Comparison of ENCODE assay signal across 14 cellular contexts in the genomic region with DNA sequence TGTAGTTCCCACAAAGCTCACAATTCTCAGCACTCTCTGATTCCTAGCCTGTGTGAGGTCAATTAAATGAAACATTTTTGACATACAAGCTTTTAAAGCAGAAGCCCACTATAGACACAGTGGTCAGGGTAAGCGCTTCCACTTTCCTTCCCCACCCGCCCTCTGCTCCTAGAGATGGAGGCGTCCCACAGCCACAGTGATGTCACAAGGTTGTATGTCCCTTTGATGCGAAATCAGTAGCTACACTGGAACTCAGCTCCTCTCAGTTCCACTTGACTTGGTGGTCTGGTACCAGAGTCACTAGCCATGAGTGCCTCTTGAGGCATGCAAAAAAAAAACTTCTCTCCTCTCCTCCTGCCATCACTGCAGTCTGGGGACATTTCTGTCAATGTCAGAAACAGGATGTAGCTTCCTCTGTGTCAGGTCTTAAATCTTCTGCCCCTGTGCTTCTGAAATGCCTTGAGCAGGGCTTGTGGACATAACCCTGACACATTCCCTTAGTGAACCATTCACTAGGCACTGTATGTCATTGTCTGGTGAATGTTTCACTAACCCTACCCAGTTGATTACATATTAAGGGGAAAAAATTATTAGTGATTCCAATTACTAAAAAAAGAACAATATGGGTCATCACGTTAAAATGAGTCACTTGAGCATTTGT. TPM values are rescaled to one million over a fixed set of nuclear protein-coding genes. Genes with fewer than 3 reads are reported as not detected.
DNase-seq lines count a peak whose midpoint lies in the region; ATAC-seq and TF ChIP-seq lines count a peak whose summit lies in the region.
"Had no signal": no experiment of that assay in that cellular context is flagged by ENCODE, and none has a peak within 500 bp of the region (broad histone marks: within the 10 kb centered on the region; RNA-seq: fewer than 3 reads in every experiment).

No MANE protein-coding gene starts in this region.

- ATAC-seq in GM21390 (IDR thresholded peaks at IDR 0.05; ENCODE audit: unreplicated experiment) = peak; percentile 68
- peak; percentile 87 for ATAC-seq in HG03139 (IDR thresholded peaks at IDR 0.05; ENCODE audit: unreplicated experiment)

- DNase-seq in DMS53 treated with DMSO at 0.1 percent for 48 hours (lab: John Stamatoyannopoulos, UW; ENCODE audit: unreplicated experiment) = peak; percentile 8
- peak; percentile 94 for DNase-seq in epithelial cell of proximal tubule (ENCODE audit: low read depth)
- no peak for DNase-seq in SIG-M5 treated with dmso at 0.1 percent for 504 hours (lab: John Stamatoyannopoulos, UW; ENCODE audit: unreplicated experiment)
- DNase-seq in NCI-H524 treated with DMSO at 0.1 percent for 48 hours (lab: John Stamatoyannopoulos, UW) = no peak
- DNase-seq in T-helper 9 cell = no peak
- no peak for DNase-seq in NCI-H2107 treated with DMSO at 0.1 percent for 48 hours (lab: John Stamatoyannopoulos, UW; ENCODE audit: unreplicated experiment)
- DNase-seq: activated T-cell treated with anti-CD3 and anti-CD28 coated beads, Interleukin-2, amount 50 U/mL, for 24 hours; head of caudate nucleus; NCI-H524; SHP77; WERI-Rb-1 had no signal

- TF ChIP-seq CTCF in epithelial cell of proximal tubule (conservative IDR thresholded peaks at IDR 0.05; ENCODE audit: low read depth, low read length) = no peak

- H3K4me3 ChIP-seq in epithelial cell of proximal tubule (ENCODE audit: low read depth, low read length) = no peak overlapping the region

RNA-seq across cellular contexts. Expression of a gene that starts 7.8 kb away (rescaled TPM):
- total RNA-seq in epithelial cell of proximal tubule = 22.9 and 50.1 TPM in 2 replicates
- total RNA-seq: M059J had no signal

Comparison
In these comparisons a context has a peak if more than half of its experiments do, and no peak if none do; other contexts are left out.
1. DNase-seq: peak in DMS53 treated with DMSO at 0.1 percent for 48 hours (single experiment) and epithelial cell of proximal tubule (single experiment); none in SIG-M5 treated with dmso at 0.1 percent for 504 hours (single experiment), NCI-H524 treated with DMSO at 0.1 percent for 48 hours (single experiment), T-helper 9 cell (single experiment) and NCI-H2107 treated with DMSO at 0.1 percent for 48 hours (single experiment).